ENCODE assay signal across 1 cellular context in genomic region chr15:64642875-64643274, GRCh38.
TF ChIP-seq lines count a peak whose summit lies in the region.

No MANE protein-coding gene starts in this region.

TF ChIP-seq in HepG2, 621 proteins besides CTCF, POLR2A, EP300 and RAD21 (continued from another document and continues in another):
- TF ChIP-seq ZNF138 (CRISPR knock-in tag; IDR thresholded peaks at IDR 0.05; ENCODE audit: low read depth) = no peak
- TF ChIP-seq KLF16 (CRISPR knock-in tag; IDR thresholded peaks at IDR 0.05) = peak in 1 of 2 experiments; percentile 35; a peak in 1 of 4 replicates
- TF ChIP-seq ZNF205 (CRISPR knock-in tag; IDR thresholded peaks at IDR 0.05) = peak; percentile 80; the same call in 1 of the 2 replicates
- TF ChIP-seq HBP1 (CRISPR knock-in tag; IDR thresholded peaks at IDR 0.05; ENCODE audit: low read depth) = no peak
- TF ChIP-seq IRF2 (CRISPR knock-in tag; IDR thresholded peaks at IDR 0.05) = peak; percentile 59; the same call in 1 of the 2 replicates
- TF ChIP-seq HMG20A (CRISPR knock-in tag; IDR thresholded peaks at IDR 0.05; ENCODE audit: borderline replicate concordance) = peak; percentile 69; the same call in 1 of the 2 replicates
- TF ChIP-seq, protein P1, sequence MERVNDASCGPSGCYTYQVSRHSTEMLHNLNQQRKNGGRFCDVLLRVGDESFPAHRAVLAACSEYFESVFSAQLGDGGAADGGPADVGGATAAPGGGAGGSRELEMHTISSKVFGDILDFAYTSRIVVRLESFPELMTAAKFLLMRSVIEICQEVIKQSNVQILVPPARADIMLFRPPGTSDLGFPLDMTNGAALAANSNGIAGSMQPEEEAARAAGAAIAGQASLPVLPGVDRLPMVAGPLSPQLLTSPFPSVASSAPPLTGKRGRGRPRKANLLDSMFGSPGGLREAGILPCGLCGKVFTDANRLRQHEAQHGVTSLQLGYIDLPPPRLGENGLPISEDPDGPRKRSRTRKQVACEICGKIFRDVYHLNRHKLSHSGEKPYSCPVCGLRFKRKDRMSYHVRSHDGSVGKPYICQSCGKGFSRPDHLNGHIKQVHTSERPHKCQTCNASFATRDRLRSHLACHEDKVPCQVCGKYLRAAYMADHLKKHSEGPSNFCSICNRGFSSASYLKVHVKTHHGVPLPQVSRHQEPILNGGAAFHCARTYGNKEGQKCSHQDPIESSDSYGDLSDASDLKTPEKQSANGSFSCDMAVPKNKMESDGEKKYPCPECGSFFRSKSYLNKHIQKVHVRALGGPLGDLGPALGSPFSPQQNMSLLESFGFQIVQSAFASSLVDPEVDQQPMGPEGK (CRISPR knock-in tag; IDR thresholded peaks at IDR 0.05) = no peak
- peak; percentile 70; the same call in 1 of the 2 replicates for TF ChIP-seq MLX (CRISPR knock-in tag; IDR thresholded peaks at IDR 0.05)
- TF ChIP-seq ZKSCAN8 (CRISPR knock-in tag; IDR thresholded peaks at IDR 0.05; ENCODE audit: borderline replicate concordance) = peak; percentile 17; the same call in 1 of the 2 replicates
- no peak for TF ChIP-seq ZNF333 (CRISPR knock-in tag; IDR thresholded peaks at IDR 0.05; ENCODE audit: borderline replicate concordance)
- TF ChIP-seq GABPA (IDR thresholded peaks at IDR 0.05; ENCODE audit: low read depth, low read length) = no peak
- no peak for TF ChIP-seq GABPA (CRISPR knock-in tag; IDR thresholded peaks at IDR 0.05; ENCODE audit: low read depth)
- TF ChIP-seq NFRKB (IDR thresholded peaks at IDR 0.05) = no peak
- no peak for TF ChIP-seq DR1 (CRISPR knock-in tag; IDR thresholded peaks at IDR 0.05)
- TF ChIP-seq NFIC (IDR thresholded peaks at IDR 0.05; ENCODE audit: low read length) = peak; percentile 26; the same call in 1 of the 2 replicates
- TF ChIP-seq PAXIP1 (CRISPR knock-in tag; conservative IDR thresholded peaks at IDR 0.05) = peak; percentile 93
- TF ChIP-seq GATAD2A (CRISPR knock-in tag; IDR thresholded peaks at IDR 0.05) = peak; percentile 71
- TF ChIP-seq, protein P2, sequence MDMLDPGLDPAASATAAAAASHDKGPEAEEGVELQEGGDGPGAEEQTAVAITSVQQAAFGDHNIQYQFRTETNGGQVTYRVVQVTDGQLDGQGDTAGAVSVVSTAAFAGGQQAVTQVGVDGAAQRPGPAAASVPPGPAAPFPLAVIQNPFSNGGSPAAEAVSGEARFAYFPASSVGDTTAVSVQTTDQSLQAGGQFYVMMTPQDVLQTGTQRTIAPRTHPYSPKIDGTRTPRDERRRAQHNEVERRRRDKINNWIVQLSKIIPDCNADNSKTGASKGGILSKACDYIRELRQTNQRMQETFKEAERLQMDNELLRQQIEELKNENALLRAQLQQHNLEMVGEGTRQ (IDR thresholded peaks at IDR 0.05; ENCODE audit: low read depth, low read length) = 0 out of 2 replicates have a peak, but pooled peaks have one; percentile 3
- TF ChIP-seq, protein P2 (CRISPR knock-in tag; IDR thresholded peaks at IDR 0.05; ENCODE audit: borderline replicate concordance) = no peak
- TF ChIP-seq, protein P3, sequence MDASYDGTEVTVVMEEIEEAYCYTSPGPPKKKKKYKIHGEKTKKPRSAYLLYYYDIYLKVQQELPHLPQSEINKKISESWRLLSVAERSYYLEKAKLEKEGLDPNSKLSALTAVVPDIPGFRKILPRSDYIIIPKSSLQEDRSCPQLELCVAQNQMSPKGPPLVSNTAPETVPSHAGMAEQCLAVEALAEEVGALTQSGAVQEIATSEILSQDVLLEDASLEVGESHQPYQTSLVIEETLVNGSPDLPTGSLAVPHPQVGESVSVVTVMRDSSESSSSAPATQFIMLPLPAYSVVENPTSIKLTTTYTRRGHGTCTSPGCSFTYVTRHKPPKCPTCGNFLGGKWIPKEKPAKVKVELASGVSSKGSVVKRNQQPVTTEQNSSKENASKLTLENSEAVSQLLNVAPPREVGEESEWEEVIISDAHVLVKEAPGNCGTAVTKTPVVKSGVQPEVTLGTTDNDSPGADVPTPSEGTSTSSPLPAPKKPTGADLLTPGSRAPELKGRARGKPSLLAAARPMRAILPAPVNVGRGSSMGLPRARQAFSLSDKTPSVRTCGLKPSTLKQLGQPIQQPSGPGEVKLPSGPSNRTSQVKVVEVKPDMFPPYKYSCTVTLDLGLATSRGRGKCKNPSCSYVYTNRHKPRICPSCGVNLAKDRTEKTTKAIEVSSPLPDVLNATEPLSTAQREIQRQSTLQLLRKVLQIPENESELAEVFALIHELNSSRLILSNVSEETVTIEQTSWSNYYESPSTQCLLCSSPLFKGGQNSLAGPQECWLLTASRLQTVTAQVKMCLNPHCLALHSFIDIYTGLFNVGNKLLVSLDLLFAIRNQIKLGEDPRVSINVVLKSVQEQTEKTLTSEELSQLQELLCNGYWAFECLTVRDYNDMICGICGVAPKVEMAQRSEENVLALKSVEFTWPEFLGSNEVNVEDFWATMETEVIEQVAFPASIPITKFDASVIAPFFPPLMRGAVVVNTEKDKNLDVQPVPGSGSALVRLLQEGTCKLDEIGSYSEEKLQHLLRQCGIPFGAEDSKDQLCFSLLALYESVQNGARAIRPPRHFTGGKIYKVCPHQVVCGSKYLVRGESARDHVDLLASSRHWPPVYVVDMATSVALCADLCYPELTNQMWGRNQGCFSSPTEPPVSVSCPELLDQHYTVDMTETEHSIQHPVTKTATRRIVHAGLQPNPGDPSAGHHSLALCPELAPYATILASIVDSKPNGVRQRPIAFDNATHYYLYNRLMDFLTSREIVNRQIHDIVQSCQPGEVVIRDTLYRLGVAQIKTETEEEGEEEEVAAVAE (CRISPR knock-in tag; IDR thresholded peaks at IDR 0.05; ENCODE audit: borderline replicate concordance) = 0 out of 2 replicates have a peak, but pooled peaks have one; percentile 24
- no peak for TF ChIP-seq ETS1 (CRISPR knock-in tag; IDR thresholded peaks at IDR 0.05)
- peak; percentile 81 for TF ChIP-seq MED1 (CRISPR knock-in tag; IDR thresholded peaks at IDR 0.05)
- TF ChIP-seq, protein P4, sequence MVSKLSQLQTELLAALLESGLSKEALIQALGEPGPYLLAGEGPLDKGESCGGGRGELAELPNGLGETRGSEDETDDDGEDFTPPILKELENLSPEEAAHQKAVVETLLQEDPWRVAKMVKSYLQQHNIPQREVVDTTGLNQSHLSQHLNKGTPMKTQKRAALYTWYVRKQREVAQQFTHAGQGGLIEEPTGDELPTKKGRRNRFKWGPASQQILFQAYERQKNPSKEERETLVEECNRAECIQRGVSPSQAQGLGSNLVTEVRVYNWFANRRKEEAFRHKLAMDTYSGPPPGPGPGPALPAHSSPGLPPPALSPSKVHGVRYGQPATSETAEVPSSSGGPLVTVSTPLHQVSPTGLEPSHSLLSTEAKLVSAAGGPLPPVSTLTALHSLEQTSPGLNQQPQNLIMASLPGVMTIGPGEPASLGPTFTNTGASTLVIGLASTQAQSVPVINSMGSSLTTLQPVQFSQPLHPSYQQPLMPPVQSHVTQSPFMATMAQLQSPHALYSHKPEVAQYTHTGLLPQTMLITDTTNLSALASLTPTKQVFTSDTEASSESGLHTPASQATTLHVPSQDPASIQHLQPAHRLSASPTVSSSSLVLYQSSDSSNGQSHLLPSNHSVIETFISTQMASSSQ (IDR thresholded peaks at IDR 0.05; ENCODE audit: low read depth) = peak; percentile 97
- TF ChIP-seq, protein P4 (CRISPR knock-in tag; IDR thresholded peaks at IDR 0.05; ENCODE audit: borderline replicate concordance) = peak; percentile 98
- no peak for TF ChIP-seq NCOA5 (CRISPR knock-in tag; IDR thresholded peaks at IDR 0.05)
- no peak for TF ChIP-seq SMAD9 (CRISPR knock-in tag; IDR thresholded peaks at IDR 0.05)
- TF ChIP-seq SAP130 (CRISPR knock-in tag; IDR thresholded peaks at IDR 0.05; ENCODE audit: low read depth) = peak; percentile 95
- TF ChIP-seq, protein P5, sequence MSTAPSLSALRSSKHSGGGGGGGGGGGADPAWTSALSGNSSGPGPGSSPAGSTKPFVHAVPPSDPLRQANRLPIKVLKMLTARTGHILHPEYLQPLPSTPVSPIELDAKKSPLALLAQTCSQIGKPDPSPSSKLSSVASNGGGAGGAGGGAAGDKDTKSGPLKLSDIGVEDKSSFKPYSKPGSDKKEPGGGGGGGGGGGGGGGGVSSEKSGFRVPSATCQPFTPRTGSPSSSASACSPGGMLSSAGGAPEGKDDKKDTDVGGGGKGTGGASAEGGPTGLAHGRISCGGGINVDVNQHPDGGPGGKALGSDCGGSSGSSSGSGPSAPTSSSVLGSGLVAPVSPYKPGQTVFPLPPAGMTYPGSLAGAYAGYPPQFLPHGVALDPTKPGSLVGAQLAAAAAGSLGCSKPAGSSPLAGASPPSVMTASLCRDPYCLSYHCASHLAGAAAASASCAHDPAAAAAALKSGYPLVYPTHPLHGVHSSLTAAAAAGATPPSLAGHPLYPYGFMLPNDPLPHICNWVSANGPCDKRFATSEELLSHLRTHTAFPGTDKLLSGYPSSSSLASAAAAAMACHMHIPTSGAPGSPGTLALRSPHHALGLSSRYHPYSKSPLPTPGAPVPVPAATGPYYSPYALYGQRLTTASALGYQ (CRISPR knock-in tag; IDR thresholded peaks at IDR 0.05) = peak; percentile 74; the same call in 1 of the 2 replicates
- peak; percentile 71; the same call in 1 of the 2 replicates for TF ChIP-seq RXRB (CRISPR knock-in tag; IDR thresholded peaks at IDR 0.05; ENCODE audit: borderline replicate concordance)
- TF ChIP-seq ZNF10 (CRISPR knock-in tag; IDR thresholded peaks at IDR 0.05; ENCODE audit: borderline replicate concordance, low read depth) = no peak
- TF ChIP-seq MXD3 (CRISPR knock-in tag; IDR thresholded peaks at IDR 0.05) = no peak
- TF ChIP-seq BHLHE40 (IDR thresholded peaks at IDR 0.05; ENCODE audit: low read length) = 0 out of 2 replicates have a peak, but pooled peaks have one; percentile 13
